Comparison of ENCODE assay signal across 3 cellular contexts in genomic region chr11:67615455-67616430, GRCh38.
TF ChIP-seq lines count a peak whose summit lies in the region.

No MANE protein-coding gene starts in this region.

TF ChIP-seq in HCT116, 20 proteins besides CTCF, POLR2A, EP300 and RAD21:
- TF ChIP-seq ELF1 (IDR thresholded peaks at IDR 0.05; ENCODE audit: borderline replicate concordance, low read depth): no peak
- TF ChIP-seq YY1 (IDR thresholded peaks at IDR 0.05; ENCODE audit: extremely low read depth, insufficient replicate concordance, low read depth, low read length): peak; percentile 7
- TF ChIP-seq ZNF274 (IDR thresholded peaks at IDR 0.05; ENCODE audit: low read depth, low read length): no peak

TF ChIP-seq in SK-N-SH, 30 proteins besides CTCF, POLR2A, EP300 and RAD21:
- TF ChIP-seq MEF2A (IDR thresholded peaks at IDR 0.05; ENCODE audit: borderline replicate concordance, low read depth) (no peak), PBX3 (IDR thresholded peaks at IDR 0.05) (no peak), SMC3 (IDR thresholded peaks at IDR 0.05; ENCODE audit: low read depth, low read length) (peak; percentile 23; the same call in 1 of the 2 replicates), GATA2 (CRISPR knock-in tag; IDR thresholded peaks at IDR 0.05) (no peak)
TF ChIP-seq in SK-N-SH: peak in this region for 1.

TF ChIP-seq in GM12878, 131 proteins besides CTCF, POLR2A, EP300 and RAD21:
- TF ChIP-seq BHLHE40 (IDR thresholded peaks at IDR 0.05; ENCODE audit: borderline replicate concordance in 1 of 2, low read depth in 2 of 2, low read length in 1 of 2) (peak in 1 of 2 experiments; percentile 58; a peak in 1 of 4 replicates), LARP7 (IDR thresholded peaks at IDR 0.05) (no peak), SMC3 (IDR thresholded peaks at IDR 0.05; ENCODE audit: borderline replicate concordance, low read length) (peak; percentile 34; the same call in 1 of the 2 replicates), MTA3 (IDR thresholded peaks at IDR 0.05; ENCODE audit: borderline replicate concordance, low read length) (no peak)
TF ChIP-seq in GM12878: peak in this region for 2.
